8 cellular contexts compared by ENCODE assay signal in the genomic region with DNA sequence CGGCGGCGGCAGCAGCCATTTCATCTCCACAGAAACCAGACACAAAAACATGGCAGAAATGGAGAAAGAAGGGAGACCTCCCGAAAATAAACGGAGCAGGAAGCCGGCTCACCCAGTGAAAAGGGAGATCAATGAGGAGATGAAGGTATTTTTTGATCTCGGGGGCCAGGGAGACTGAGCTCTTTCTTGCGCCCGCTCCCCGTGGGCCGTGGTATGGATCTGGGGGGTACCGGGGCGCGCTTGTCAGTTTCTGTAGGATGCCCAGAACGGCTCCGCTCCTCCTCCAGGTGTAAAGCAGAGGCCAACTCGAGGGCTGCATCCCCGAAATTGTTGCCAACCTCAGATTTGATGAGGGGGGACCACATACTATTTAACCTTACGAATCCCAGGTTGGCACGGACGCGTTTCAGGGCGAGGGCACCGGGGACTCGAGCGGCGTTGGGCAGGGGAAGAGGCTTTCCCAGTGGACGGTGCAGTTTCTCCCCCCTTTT. TPM values are rescaled to one million over a fixed set of nuclear protein-coding genes. Genes with fewer than 3 reads are reported as not detected.
DNase-seq lines count a peak whose midpoint lies in the region; ATAC-seq and TF ChIP-seq lines count a peak whose summit lies in the region.

No MANE protein-coding gene starts in this region.

- peak overlapping the region; percentile 73 for H3K23ac ChIP-seq in neuronal stem cell (ENCODE audit: low read depth, low read length, poor library complexity)

- DNase-seq in Peyer's patch = peak in 1 of 3 donors; percentile 47
- no peak for DNase-seq in esophagus muscularis mucosa (ENCODE audit: extremely low spot score)
- no peak for DNase-seq in neuronal stem cell (ENCODE audit: low spot score)
- DNase-seq in stimulated activated CD4-positive, alpha-beta T cell treated with anti-CD3 and anti-CD28 coated beads, Interleukin-4, amount 100 ng/mL, for 1 hour = no peak
- DNase-seq in T-helper 9 cell = no peak

- H3K27ac ChIP-seq in Peyer's patch (peak overlapping the region; percentile 3 to 85 (median 66)), esophagus muscularis mucosa (replicated peaks in 1 of 4) (peak overlapping the region; percentile 87 to 92 (median 90)), neuronal stem cell (replicated peaks; ENCODE audit: low read length) (peak overlapping the region; percentile 77)

- H3K4ac ChIP-seq in neuronal stem cell (ENCODE audit: low read length) = no peak overlapping the region

- peak overlapping the region; percentile 91 for H3K9ac ChIP-seq in neuronal stem cell (ENCODE audit: low read depth, low read length, poor library complexity)

- peaks cover 0 to 29% of the 10 kb centered on the region in 2 donors for H3K27me3 ChIP-seq in Peyer's patch
- peaks cover 0 to 4% (median 0%) of the 10 kb centered on the region in 4 donors for H3K27me3 ChIP-seq in esophagus muscularis mucosa
- H3K27me3 ChIP-seq in neuronal stem cell (ENCODE audit: control insufficient read depth in 3 of 3, insufficient read depth in 3 of 3, low read depth in 1 of 3, low read length in 3 of 3) = peaks cover 0 to 16% (median 0%) of the 10 kb centered on the region in 3 experiments

- peak overlapping the region; percentile 17 for H3K14ac ChIP-seq in neuronal stem cell (ENCODE audit: low read length)

- intact Hi-C loops in esophagus muscularis mucosa (cut with DNase I) = loop anchor here (5.0 kb wide), 1 partner anchor 42 kb away; no protein-coding TSS in a partner anchor

- H3K9me3 ChIP-seq in Peyer's patch (no peaks in the 10 kb centered on the region), esophagus muscularis mucosa (no peaks in the 10 kb centered on the region), neuronal stem cell (replicated peaks in 1 of 2; ENCODE audit: control insufficient read depth in 2 of 2, insufficient read depth in 1 of 2, low read depth in 1 of 2, low read length in 2 of 2) (no peaks in the 10 kb centered on the region)

- H2BK15ac ChIP-seq in neuronal stem cell (ENCODE audit: low read length) = peak overlapping the region; percentile 70

- H3K18ac ChIP-seq in neuronal stem cell (ENCODE audit: low read length) = peak overlapping the region; percentile 97

- WGBS in esophagus muscularis mucosa = 0% methylated on average over 21 of the region's 28 CpGs
- no CpG with 5 or more reads among the region's 28 CpGs for WGBS in neuronal stem cell (ENCODE audit: extremely low coverage in 2 of 2, insufficient read length in 2 of 2, insufficient replicate concordance in 1 of 2), 2 donors

- peak overlapping the region; percentile 37 to 75 (median 68) for H3K4me3 ChIP-seq in Peyer's patch
- H3K4me3 ChIP-seq in esophagus muscularis mucosa = peak overlapping the region; percentile 76 to 87 (median 80)
- peak overlapping the region; percentile 88 to 89 for H3K4me3 ChIP-seq in neuronal stem cell (ENCODE audit: low read length in 2 of 2)

- TF ChIP-seq EP300 in esophagus muscularis mucosa (IDR thresholded peaks at IDR 0.05) = no peak

- peak overlapping the region; percentile 69 for H2BK5ac ChIP-seq in neuronal stem cell (ENCODE audit: low read length)

- H4K91ac ChIP-seq in neuronal stem cell (ENCODE audit: low read depth, low read length, poor library complexity) = no peak overlapping the region

- peaks cover 0 to 41% (median 12%) of the 10 kb centered on the region in 4 donors for H3K4me1 ChIP-seq in Peyer's patch
- H3K4me1 ChIP-seq in esophagus muscularis mucosa = peaks cover 40 to 66% (median 64%) of the 10 kb centered on the region in 4 donors
- H3K4me1 ChIP-seq in neuronal stem cell (ENCODE audit: control insufficient read depth in 2 of 2, insufficient read depth in 1 of 2, low read depth in 1 of 2, low read length in 2 of 2) = peaks cover 17 to 23% of the 10 kb centered on the region in 2 donors

- peak overlapping the region; percentile 16 for H2BK12ac ChIP-seq in neuronal stem cell (ENCODE audit: low read length)

- peak overlapping the region; percentile 94 for H2AFZ ChIP-seq in neuronal stem cell (ENCODE audit: low read length)

- H4K8ac ChIP-seq in neuronal stem cell (ENCODE audit: low read depth, low read length) = no peak overlapping the region

- H3K36me3 ChIP-seq in Peyer's patch (no peaks in the 10 kb centered on the region), esophagus muscularis mucosa (no peaks in the 10 kb centered on the region), neuronal stem cell (replicated peaks in 1 of 2; ENCODE audit: control insufficient read depth in 2 of 2, insufficient read depth in 2 of 2, low read length in 2 of 2) (peaks cover 0 to 10% of the 10 kb centered on the region in 2 donors)

- TF ChIP-seq POLR2A in Peyer's patch (IDR thresholded peaks at IDR 0.05) (no peak), esophagus muscularis mucosa (IDR thresholded peaks at IDR 0.05; ENCODE audit: low read depth) (no peak)

- H3K79me1 ChIP-seq in neuronal stem cell (ENCODE audit: low read depth, low read length) = peaks cover 4% of the 10 kb centered on the region

- H3K4me2 ChIP-seq in neuronal stem cell (ENCODE audit: insufficient read depth, low read length, poor library complexity, severe bottlenecking) = peak overlapping the region; percentile 95

- H2BK120ac ChIP-seq in neuronal stem cell (ENCODE audit: low read depth, low read length) = no peak overlapping the region

- TF ChIP-seq CTCF in Peyer's patch (IDR thresholded peaks at IDR 0.05) (no peak), esophagus muscularis mucosa (IDR thresholded peaks at IDR 0.05) (no peak)

- no peak overlapping the region for H2AK5ac ChIP-seq in neuronal stem cell (ENCODE audit: low read depth, low read length)

- peak; percentile 5 for ATAC-seq in GM18907 (IDR thresholded peaks at IDR 0.05; ENCODE audit: unreplicated experiment)
- ATAC-seq in GM19324 (IDR thresholded peaks at IDR 0.05; ENCODE audit: low FRiP score, unreplicated experiment) = no peak
- no peak for ATAC-seq in HG02885 (IDR thresholded peaks at IDR 0.05; ENCODE audit: poor library complexity, unreplicated experiment)

RNA-seq across cellular contexts. Expression of a gene that starts 0.7 kb away (rescaled TPM):
- 10 to 100 TPM in 1 of 4 donors, 1 to 10 TPM in 2, under 1 TPM in 1; 0.35 to 13.2 (median 1.8) TPM for total RNA-seq in Peyer's patch
- total RNA-seq in esophagus muscularis mucosa = 10 to 100 TPM; 18.6 to 44.1 (median 27.6) TPM
- 11.5 TPM for polyA plus RNA-seq in neuronal stem cell (2013, experiment 1 of 2)
- 11.8 TPM for polyA plus RNA-seq in neuronal stem cell (2013, experiment 2 of 2)

RNA-seq across cellular contexts. Expression of a gene that starts 31.2 kb away (rescaled TPM):
- total RNA-seq in Peyer's patch = 10 to 100 TPM in 3 of 4 donors, 1 to 10 TPM in 1; 9.5 to 16.5 (median 15.4) TPM
- total RNA-seq in esophagus muscularis mucosa = 10 to 100 TPM in 1 of 4 donors, 1 to 10 TPM in 3; 6.6 to 10.8 (median 8.7) TPM
- polyA plus RNA-seq in neuronal stem cell (2013, experiment 1 of 2) = 7.8 TPM
- 7.1 TPM for polyA plus RNA-seq in neuronal stem cell (2013, experiment 2 of 2)
